In the genomic region with DNA sequence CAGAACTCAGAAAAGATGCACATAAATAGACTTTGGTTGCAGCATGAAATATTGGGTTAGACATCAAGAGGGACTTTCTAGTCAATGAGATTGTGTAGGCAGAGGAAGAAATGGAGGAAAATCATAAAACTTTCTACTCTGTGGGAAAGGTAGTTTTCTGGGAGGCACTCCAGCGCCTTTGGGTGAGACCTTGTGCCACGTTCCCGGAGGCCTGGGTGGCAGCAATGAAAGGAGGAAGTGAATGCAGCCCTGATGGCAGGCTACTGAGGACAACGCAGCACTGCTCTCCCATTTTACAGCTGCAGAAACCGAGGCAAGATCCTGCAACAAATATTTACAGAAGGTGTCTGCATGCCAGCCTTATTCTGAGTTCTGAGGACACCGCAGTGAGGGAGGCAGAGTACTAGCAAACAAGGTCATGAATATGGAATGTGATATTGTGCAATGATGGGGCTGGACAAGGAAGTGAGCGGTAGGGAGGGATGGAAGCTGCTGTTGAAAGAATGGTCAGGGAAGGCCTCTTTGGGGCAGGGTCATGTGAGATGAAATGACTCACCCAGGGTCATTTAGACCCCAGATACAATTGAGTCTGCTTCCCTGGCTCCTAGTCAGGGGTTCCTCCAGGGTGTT, we compare ENCODE assay signal across 11 cellular contexts.
A peak's percentile ranks its signal among the peaks of the same experiment; 100 is the strongest.
DNase-seq lines count a peak whose midpoint lies in the region; ATAC-seq and TF ChIP-seq lines count a peak whose summit lies in the region.
"Had no signal": no experiment of that assay in that cellular context is flagged by ENCODE, and none has a peak within 500 bp of the region (broad histone marks: within the 10 kb centered on the region; RNA-seq: fewer than 3 reads in every experiment).

No MANE protein-coding gene starts in this region.

- no peaks in the 10 kb centered on the region for H3K36me3 ChIP-seq in body of pancreas (replicated peaks in 1 of 2; ENCODE audit: insufficient read depth in 1 of 2, low read depth in 2 of 2)
- H3K36me3 ChIP-seq in left lung = no peaks in the 10 kb centered on the region
- H3K36me3 ChIP-seq in aorta (ENCODE audit: control insufficient read depth in 1 of 2, insufficient read depth in 2 of 2, low read length in 1 of 2) = no peaks in the 10 kb centered on the region

- H3K4me3 ChIP-seq in right cardiac atrium (ENCODE audit: low read length) = no peak overlapping the region
- no peak overlapping the region for H3K4me3 ChIP-seq in body of pancreas
- no peak overlapping the region for H3K4me3 ChIP-seq in left lung
- no peak overlapping the region for H3K4me3 ChIP-seq in aorta (ENCODE audit: low read length in 2 of 2)

- no peak overlapping the region for H3K27ac Mint-ChIP-seq in activated T-helper 1 cell treated with anti-CD3 and anti-CD28 coated beads, Interleukin-12 subunit alpha, Interleukin-12 subunit beta, Interleukin-2, Interleukin-4 antibody, amounts not matched to agents 30 ng/mL and 10 ng/mL and 1 ng/mL, durations not matched to agents 14 hours and 24 hours and 36 hours
- H3K27ac Mint-ChIP-seq: naive B cell; T-helper 2 cell treated with Interferon-gamma antibody and Interleukin-4, amounts not matched to agents 5 μg/mL and 100 μg/mL, for 36 hours had no signal

- intact Hi-C loops in right cardiac atrium (cut with DNase I) = no loop called here
- intact Hi-C loops in Right ventricle myocardium superior (cut with DNase I) = no loop called here
- intact Hi-C loops in body of pancreas (cut with DNase I) = no loop called here
- intact Hi-C loops in left lung (cut with DNase I) = no loop called here
- intact Hi-C loops in aorta (cut with DNase I) = no loop called here
- intact Hi-C loops in activated T-helper 1 cell treated with anti-CD3 and anti-CD28 coated beads, Interleukin-12 subunit alpha, Interleukin-12 subunit beta, Interleukin-2, Interleukin-4 antibody, amounts not matched to agents 30 ng/mL and 10 ng/mL and 1 ng/mL, durations not matched to agents 14 hours and 24 hours and 36 hours (cut with micrococcal nuclease) = no loop called here

- H3K27me3 ChIP-seq in right cardiac atrium (ENCODE audit: control insufficient read depth, insufficient read depth) = no peaks in the 10 kb centered on the region
- H3K27me3 ChIP-seq in body of pancreas = no peaks in the 10 kb centered on the region
- peaks cover 0 to 21% of the 10 kb centered on the region in 2 donors for H3K27me3 ChIP-seq in left lung
- H3K27me3 ChIP-seq in aorta (ENCODE audit: control insufficient read depth in 1 of 2, insufficient read depth in 2 of 2, low read length in 1 of 2) = no peaks in the 10 kb centered on the region

- ATAC-seq in right cardiac atrium = peak; percentile 21 to 55
- no peak for ATAC-seq in Right ventricle myocardium superior (ENCODE audit: poor library complexity)
- ATAC-seq in body of pancreas = peak; percentile 75
- ATAC-seq in left lung = peak; percentile 93
- ATAC-seq in aorta (ENCODE audit: low FRiP score) = peak; percentile 29
- no peak for ATAC-seq in HG03095 (IDR thresholded peaks at IDR 0.05; ENCODE audit: unreplicated experiment)

- H3K27me3 Mint-ChIP-seq in activated T-helper 1 cell treated with anti-CD3 and anti-CD28 coated beads, Interleukin-12 subunit alpha, Interleukin-12 subunit beta, Interleukin-2, Interleukin-4 antibody, amounts not matched to agents 30 ng/mL and 10 ng/mL and 1 ng/mL, durations not matched to agents 14 hours and 24 hours and 36 hours (ENCODE audit: insufficient read depth) = no peaks in the 10 kb centered on the region

- DNase-seq in right cardiac atrium (no peak), Right ventricle myocardium superior (no peak), body of pancreas (peak; percentile 13 to 38 (median 18)), left lung (no peak), aorta (no peak), NCI-H2196 (lab: John Stamatoyannopoulos, UW; ENCODE audit: unreplicated experiment) (no peak)
- DNase-seq in activated T-helper 1 cell treated with anti-CD3 and anti-CD28 coated beads, Interleukin-12 subunit alpha, Interleukin-12 subunit beta, Interleukin-2, Interleukin-4 antibody, amounts not matched to agents 30 ng/mL and 10 ng/mL and 1 ng/mL, durations not matched to agents 14 hours and 24 hours and 36 hours (ENCODE audit: low spot score) = no peak
- DNase-seq: KG1, naive B cell had no signal

- no peak for TF ChIP-seq POLR2A in body of pancreas (IDR thresholded peaks at IDR 0.05)

- no peaks in the 10 kb centered on the region for H3K36me3 Mint-ChIP-seq in activated T-helper 1 cell treated with anti-CD3 and anti-CD28 coated beads, Interleukin-12 subunit alpha, Interleukin-12 subunit beta, Interleukin-2, Interleukin-4 antibody, amounts not matched to agents 30 ng/mL and 10 ng/mL and 1 ng/mL, durations not matched to agents 14 hours and 24 hours and 36 hours (ENCODE audit: low read depth)
- H3K36me3 Mint-ChIP-seq: naive B cell had no signal

- WGBS in right cardiac atrium = 80% methylated on average over 7 of the region's 7 CpGs
- WGBS in body of pancreas, 2 donors = 62 to 67% methylated on average over 7 of the region's 7 CpGs
- 85% methylated on average over 7 of the region's 7 CpGs for WGBS in aorta, 2 donors

- no peaks in the 10 kb centered on the region for H3K4me1 ChIP-seq in right cardiac atrium (ENCODE audit: control insufficient read depth, insufficient read depth, low read length)
- no peaks in the 10 kb centered on the region for H3K4me1 ChIP-seq in body of pancreas
- no peaks in the 10 kb centered on the region for H3K4me1 ChIP-seq in left lung
- no peaks in the 10 kb centered on the region for H3K4me1 ChIP-seq in aorta (ENCODE audit: control insufficient read depth in 1 of 2, insufficient read depth in 2 of 2, low read length in 2 of 2)

- H3K9me3 ChIP-seq in right cardiac atrium (ENCODE audit: control insufficient read depth, low read length) (peaks cover 2% of the 10 kb centered on the region), body of pancreas (no peaks in the 10 kb centered on the region), left lung (no peaks in the 10 kb centered on the region), aorta (ENCODE audit: control insufficient read depth, low read length) (peaks cover 2% of the 10 kb centered on the region)

- no peak overlapping the region for H3K4me3 Mint-ChIP-seq in activated T-helper 1 cell treated with anti-CD3 and anti-CD28 coated beads, Interleukin-12 subunit alpha, Interleukin-12 subunit beta, Interleukin-2, Interleukin-4 antibody, amounts not matched to agents 30 ng/mL and 10 ng/mL and 1 ng/mL, durations not matched to agents 14 hours and 24 hours and 36 hours
- H3K4me3 Mint-ChIP-seq: naive B cell; T-helper 2 cell treated with Interferon-gamma antibody and Interleukin-4, amounts not matched to agents 5 μg/mL and 100 μg/mL, for 36 hours had no signal

- no peaks in the 10 kb centered on the region for H3K9me3 Mint-ChIP-seq in activated T-helper 1 cell treated with anti-CD3 and anti-CD28 coated beads, Interleukin-12 subunit alpha, Interleukin-12 subunit beta, Interleukin-2, Interleukin-4 antibody, amounts not matched to agents 30 ng/mL and 10 ng/mL and 1 ng/mL, durations not matched to agents 14 hours and 24 hours and 36 hours
- H3K9me3 Mint-ChIP-seq: T-helper 2 cell treated with Interferon-gamma antibody and Interleukin-4, amounts not matched to agents 5 μg/mL and 100 μg/mL, for 36 hours had no signal

- no peaks in the 10 kb centered on the region for H3K4me1 Mint-ChIP-seq in activated T-helper 1 cell treated with anti-CD3 and anti-CD28 coated beads, Interleukin-12 subunit alpha, Interleukin-12 subunit beta, Interleukin-2, Interleukin-4 antibody, amounts not matched to agents 30 ng/mL and 10 ng/mL and 1 ng/mL, durations not matched to agents 14 hours and 24 hours and 36 hours (ENCODE audit: low read depth)
- H3K4me1 Mint-ChIP-seq: naive B cell had no signal

- TF ChIP-seq CTCF in body of pancreas (IDR thresholded peaks at IDR 0.05) (no peak), left lung (IDR thresholded peaks at IDR 0.05) (no peak)

- no peak overlapping the region for H3K27ac ChIP-seq in right cardiac atrium (ENCODE audit: low read length)
- no peak overlapping the region for H3K27ac ChIP-seq in body of pancreas
- no peak overlapping the region for H3K27ac ChIP-seq in left lung
- H3K27ac ChIP-seq in aorta (ENCODE audit: low read depth in 1 of 2, low read length in 2 of 2) = no peak overlapping the region

Comparison
In these comparisons a context has a peak if more than half of its experiments do, and no peak if none do; other contexts are left out.
1. ATAC-seq: peak in right cardiac atrium (2 of 2), body of pancreas (single experiment), left lung (single experiment) and aorta (single experiment); none in Right ventricle myocardium superior (single experiment) and HG03095 (single experiment).
2. DNase-seq: peak in body of pancreas (4 of 4); none in right cardiac atrium (0 of 3), Right ventricle myocardium superior (single experiment), left lung (0 of 2), aorta (0 of 2), activated T-helper 1 cell treated with anti-CD3 and anti-CD28 coated beads, Interleukin-12 subunit alpha, Interleukin-12 subunit beta, Interleukin-2, Interleukin-4 antibody, amounts not matched to agents 30 ng/mL and 10 ng/mL and 1 ng/mL, durations not matched to agents 14 hours and 24 hours and 36 hours (single experiment) and NCI-H2196 (single experiment).